In the genomic region with DNA sequence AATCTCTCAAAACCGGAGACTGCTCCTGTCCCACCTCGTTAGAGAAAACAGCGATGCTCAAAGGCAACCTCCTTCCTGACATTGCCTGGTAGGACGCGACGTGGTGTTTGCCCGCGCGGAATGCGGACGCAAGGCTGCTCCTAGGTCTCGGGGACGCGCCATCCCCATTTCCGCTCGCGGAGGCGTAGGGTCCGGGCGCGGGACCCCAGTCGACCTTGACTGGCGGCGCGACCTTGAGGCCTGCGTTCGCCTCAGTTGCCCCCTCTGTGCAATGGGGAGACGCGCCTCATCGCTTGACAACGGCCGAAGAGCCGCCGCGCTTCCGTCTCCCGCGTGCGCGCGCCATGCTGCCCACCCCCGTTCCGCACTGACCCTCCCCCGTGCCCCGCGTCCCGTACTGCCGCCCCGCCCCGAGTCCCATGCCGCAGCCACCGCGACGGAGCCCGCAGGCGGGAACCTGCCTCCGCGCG, we compare ENCODE assay signal across 1 cellular context.
TF ChIP-seq lines count a peak whose summit lies in the region.

No MANE protein-coding gene starts in this region.

TF ChIP-seq in HepG2, 621 proteins besides CTCF, POLR2A, EP300 and RAD21 (continued from another document and continues in another):
- TF ChIP-seq ZNF749 (CRISPR knock-in tag; IDR thresholded peaks at IDR 0.05; ENCODE audit: borderline replicate concordance) (no peak), HMG20A (CRISPR knock-in tag; IDR thresholded peaks at IDR 0.05; ENCODE audit: borderline replicate concordance) (no peak), ZNF75D (CRISPR knock-in tag; IDR thresholded peaks at IDR 0.05; ENCODE audit: borderline replicate concordance) (no peak), BRCA1 (CRISPR knock-in tag; IDR thresholded peaks at IDR 0.05) (no peak), HNRNPLL (IDR thresholded peaks at IDR 0.05; ENCODE audit: low read depth, low read length, poor library complexity, severe bottlenecking) (peak; percentile 47), SP140L (CRISPR knock-in tag; IDR thresholded peaks at IDR 0.05; ENCODE audit: borderline replicate concordance) (no peak), ZSCAN20 (CRISPR knock-in tag; IDR thresholded peaks at IDR 0.05; ENCODE audit: borderline replicate concordance) (no peak), ZFP82 (CRISPR knock-in tag; IDR thresholded peaks at IDR 0.05; ENCODE audit: borderline replicate concordance) (no peak; the same call in 1 of the 2 replicates), KDM6A (CRISPR knock-in tag; IDR thresholded peaks at IDR 0.05; ENCODE audit: low read depth) (no peak), NFRKB (IDR thresholded peaks at IDR 0.05) (no peak), ZNF333 (CRISPR knock-in tag; IDR thresholded peaks at IDR 0.05; ENCODE audit: borderline replicate concordance) (no peak; the same call in 1 of the 2 replicates), ZNF841 (CRISPR knock-in tag; IDR thresholded peaks at IDR 0.05; ENCODE audit: borderline replicate concordance) (peak; percentile 91; the same call in 1 of the 2 replicates), ZNF570 (CRISPR knock-in tag; IDR thresholded peaks at IDR 0.05; ENCODE audit: borderline replicate concordance) (no peak), ZMYM3 (CRISPR knock-in tag; IDR thresholded peaks at IDR 0.05) (peak; percentile 99), ZNF772 (CRISPR knock-in tag; IDR thresholded peaks at IDR 0.05) (peak; percentile 33; the same call in 1 of the 2 replicates), IRF9 (CRISPR knock-in tag; IDR thresholded peaks at IDR 0.05; ENCODE audit: borderline replicate concordance) (no peak), MZF1 (CRISPR knock-in tag; IDR thresholded peaks at IDR 0.05; ENCODE audit: borderline replicate concordance) (no peak), THAP11 (CRISPR knock-in tag; IDR thresholded peaks at IDR 0.05) (no peak), NFKB2 (CRISPR knock-in tag; IDR thresholded peaks at IDR 0.05; ENCODE audit: borderline replicate concordance) (no peak; the same call in 1 of the 2 replicates), PTBP1 (IDR thresholded peaks at IDR 0.05; ENCODE audit: low read depth, low read length, poor library complexity, severe bottlenecking) (no peak), KAT8 (CRISPR knock-in tag; IDR thresholded peaks at IDR 0.05) (no peak), CREM (IDR thresholded peaks at IDR 0.05) (no peak), CREM (CRISPR knock-in tag; IDR thresholded peaks at IDR 0.05) (no peak), KDM5A (IDR thresholded peaks at IDR 0.05; ENCODE audit: borderline replicate concordance, low read length) (no peak), ELF1 (CRISPR knock-in tag; IDR thresholded peaks at IDR 0.05) (peak; percentile 58; the same call in 1 of the 2 replicates), HNF4G (IDR thresholded peaks at IDR 0.05; ENCODE audit: borderline replicate concordance, low read depth, low read length) (no peak), HNF4G (CRISPR knock-in tag; IDR thresholded peaks at IDR 0.05; ENCODE audit: borderline replicate concordance, low read depth) (no peak), JUND (CRISPR knock-in tag; IDR thresholded peaks at IDR 0.05) (no peak), SIX4 (CRISPR knock-in tag; IDR thresholded peaks at IDR 0.05) (no peak), ASH2L (IDR thresholded peaks at IDR 0.05; ENCODE audit: insufficient read length, low read depth, low read length) (peak; percentile 55), ZSCAN29 (CRISPR knock-in tag; conservative IDR thresholded peaks at IDR 0.05) (no peak; the same call in 1 of the 2 replicates), ZNF121 (CRISPR knock-in tag; IDR thresholded peaks at IDR 0.05) (no peak)
- TF ChIP-seq, protein P1, sequence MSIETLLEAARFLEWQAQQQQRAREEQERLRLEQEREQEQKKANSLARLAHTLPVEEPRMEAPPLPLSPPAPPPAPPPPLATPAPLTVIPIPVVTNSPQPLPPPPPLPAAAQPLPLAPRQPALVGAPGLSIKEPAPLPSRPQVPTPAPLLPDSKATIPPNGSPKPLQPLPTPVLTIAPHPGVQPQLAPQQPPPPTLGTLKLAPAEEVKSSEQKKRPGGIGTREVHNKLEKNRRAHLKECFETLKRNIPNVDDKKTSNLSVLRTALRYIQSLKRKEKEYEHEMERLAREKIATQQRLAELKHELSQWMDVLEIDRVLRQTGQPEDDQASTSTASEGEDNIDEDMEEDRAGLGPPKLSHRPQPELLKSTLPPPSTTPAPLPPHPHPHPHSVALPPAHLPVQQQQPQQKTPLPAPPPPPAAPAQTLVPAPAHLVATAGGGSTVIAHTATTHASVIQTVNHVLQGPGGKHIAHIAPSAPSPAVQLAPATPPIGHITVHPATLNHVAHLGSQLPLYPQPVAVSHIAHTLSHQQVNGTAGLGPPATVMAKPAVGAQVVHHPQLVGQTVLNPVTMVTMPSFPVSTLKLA (IDR thresholded peaks at IDR 0.05): no peak
- TF ChIP-seq, protein P2, sequence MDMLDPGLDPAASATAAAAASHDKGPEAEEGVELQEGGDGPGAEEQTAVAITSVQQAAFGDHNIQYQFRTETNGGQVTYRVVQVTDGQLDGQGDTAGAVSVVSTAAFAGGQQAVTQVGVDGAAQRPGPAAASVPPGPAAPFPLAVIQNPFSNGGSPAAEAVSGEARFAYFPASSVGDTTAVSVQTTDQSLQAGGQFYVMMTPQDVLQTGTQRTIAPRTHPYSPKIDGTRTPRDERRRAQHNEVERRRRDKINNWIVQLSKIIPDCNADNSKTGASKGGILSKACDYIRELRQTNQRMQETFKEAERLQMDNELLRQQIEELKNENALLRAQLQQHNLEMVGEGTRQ (IDR thresholded peaks at IDR 0.05; ENCODE audit: low read depth, low read length): no peak
- TF ChIP-seq, protein P2 (CRISPR knock-in tag; IDR thresholded peaks at IDR 0.05; ENCODE audit: borderline replicate concordance): no peak
- TF ChIP-seq, protein P3, sequence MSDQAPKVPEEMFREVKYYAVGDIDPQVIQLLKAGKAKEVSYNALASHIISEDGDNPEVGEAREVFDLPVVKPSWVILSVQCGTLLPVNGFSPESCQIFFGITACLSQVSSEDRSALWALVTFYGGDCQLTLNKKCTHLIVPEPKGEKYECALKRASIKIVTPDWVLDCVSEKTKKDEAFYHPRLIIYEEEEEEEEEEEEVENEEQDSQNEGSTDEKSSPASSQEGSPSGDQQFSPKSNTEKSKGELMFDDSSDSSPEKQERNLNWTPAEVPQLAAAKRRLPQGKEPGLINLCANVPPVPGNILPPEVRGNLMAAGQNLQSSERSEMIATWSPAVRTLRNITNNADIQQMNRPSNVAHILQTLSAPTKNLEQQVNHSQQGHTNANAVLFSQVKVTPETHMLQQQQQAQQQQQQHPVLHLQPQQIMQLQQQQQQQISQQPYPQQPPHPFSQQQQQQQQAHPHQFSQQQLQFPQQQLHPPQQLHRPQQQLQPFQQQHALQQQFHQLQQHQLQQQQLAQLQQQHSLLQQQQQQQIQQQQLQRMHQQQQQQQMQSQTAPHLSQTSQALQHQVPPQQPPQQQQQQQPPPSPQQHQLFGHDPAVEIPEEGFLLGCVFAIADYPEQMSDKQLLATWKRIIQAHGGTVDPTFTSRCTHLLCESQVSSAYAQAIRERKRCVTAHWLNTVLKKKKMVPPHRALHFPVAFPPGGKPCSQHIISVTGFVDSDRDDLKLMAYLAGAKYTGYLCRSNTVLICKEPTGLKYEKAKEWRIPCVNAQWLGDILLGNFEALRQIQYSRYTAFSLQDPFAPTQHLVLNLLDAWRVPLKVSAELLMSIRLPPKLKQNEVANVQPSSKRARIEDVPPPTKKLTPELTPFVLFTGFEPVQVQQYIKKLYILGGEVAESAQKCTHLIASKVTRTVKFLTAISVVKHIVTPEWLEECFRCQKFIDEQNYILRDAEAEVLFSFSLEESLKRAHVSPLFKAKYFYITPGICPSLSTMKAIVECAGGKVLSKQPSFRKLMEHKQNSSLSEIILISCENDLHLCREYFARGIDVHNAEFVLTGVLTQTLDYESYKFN (CRISPR knock-in tag; conservative IDR thresholded peaks at IDR 0.05): no peak
- TF ChIP-seq, protein P4, sequence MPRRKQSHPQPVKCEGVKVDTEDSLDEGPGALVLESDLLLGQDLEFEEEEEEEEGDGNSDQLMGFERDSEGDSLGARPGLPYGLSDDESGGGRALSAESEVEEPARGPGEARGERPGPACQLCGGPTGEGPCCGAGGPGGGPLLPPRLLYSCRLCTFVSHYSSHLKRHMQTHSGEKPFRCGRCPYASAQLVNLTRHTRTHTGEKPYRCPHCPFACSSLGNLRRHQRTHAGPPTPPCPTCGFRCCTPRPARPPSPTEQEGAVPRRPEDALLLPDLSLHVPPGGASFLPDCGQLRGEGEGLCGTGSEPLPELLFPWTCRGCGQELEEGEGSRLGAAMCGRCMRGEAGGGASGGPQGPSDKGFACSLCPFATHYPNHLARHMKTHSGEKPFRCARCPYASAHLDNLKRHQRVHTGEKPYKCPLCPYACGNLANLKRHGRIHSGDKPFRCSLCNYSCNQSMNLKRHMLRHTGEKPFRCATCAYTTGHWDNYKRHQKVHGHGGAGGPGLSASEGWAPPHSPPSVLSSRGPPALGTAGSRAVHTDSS (CRISPR knock-in tag; conservative IDR thresholded peaks at IDR 0.05): no peak
- TF ChIP-seq, protein P5, sequence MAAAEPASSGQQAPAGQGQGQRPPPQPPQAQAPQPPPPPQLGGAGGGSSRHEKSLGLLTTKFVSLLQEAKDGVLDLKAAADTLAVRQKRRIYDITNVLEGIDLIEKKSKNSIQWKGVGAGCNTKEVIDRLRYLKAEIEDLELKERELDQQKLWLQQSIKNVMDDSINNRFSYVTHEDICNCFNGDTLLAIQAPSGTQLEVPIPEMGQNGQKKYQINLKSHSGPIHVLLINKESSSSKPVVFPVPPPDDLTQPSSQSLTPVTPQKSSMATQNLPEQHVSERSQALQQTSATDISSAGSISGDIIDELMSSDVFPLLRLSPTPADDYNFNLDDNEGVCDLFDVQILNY (CRISPR knock-in tag; conservative IDR thresholded peaks at IDR 0.05): no peak
- TF ChIP-seq, protein P6, sequence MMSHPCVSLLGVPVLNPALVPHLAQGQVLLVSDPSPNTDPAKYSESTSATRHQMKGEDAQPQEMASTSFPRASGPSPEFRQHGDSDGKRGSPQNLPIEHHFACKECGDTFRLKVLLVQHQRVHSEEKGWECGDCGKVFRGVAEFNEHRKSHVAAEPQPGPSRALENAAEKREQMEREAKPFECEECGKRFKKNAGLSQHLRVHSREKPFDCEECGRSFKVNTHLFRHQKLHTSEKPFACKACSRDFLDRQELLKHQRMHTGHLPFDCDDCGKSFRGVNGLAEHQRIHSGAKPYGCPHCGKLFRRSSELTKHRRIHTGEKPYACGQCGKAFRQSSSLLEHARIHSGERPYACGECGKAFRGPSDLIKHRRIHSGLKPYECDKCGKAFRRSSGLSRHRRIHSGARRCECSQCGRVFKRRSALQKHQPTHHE (CRISPR knock-in tag; IDR thresholded peaks at IDR 0.05; ENCODE audit: borderline replicate concordance): no peak
- TF ChIP-seq, protein P7, sequence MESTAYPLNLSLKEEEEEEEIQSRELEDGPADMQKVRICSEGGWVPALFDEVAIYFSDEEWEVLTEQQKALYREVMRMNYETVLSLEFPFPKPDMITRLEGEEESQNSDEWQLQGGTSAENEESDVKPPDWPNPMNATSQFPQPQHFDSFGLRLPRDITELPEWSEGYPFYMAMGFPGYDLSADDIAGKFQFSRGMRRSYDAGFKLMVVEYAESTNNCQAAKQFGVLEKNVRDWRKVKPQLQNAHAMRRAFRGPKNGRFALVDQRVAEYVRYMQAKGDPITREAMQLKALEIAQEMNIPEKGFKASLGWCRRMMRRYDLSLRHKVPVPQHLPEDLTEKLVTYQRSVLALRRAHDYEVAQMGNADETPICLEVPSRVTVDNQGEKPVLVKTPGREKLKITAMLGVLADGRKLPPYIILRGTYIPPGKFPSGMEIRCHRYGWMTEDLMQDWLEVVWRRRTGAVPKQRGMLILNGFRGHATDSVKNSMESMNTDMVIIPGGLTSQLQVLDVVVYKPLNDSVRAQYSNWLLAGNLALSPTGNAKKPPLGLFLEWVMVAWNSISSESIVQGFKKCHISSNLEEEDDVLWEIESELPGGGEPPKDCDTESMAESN (CRISPR knock-in tag; conservative IDR thresholded peaks at IDR 0.05): peak; percentile 58; the same call in 1 of the 2 replicates
- TF ChIP-seq, protein P8, sequence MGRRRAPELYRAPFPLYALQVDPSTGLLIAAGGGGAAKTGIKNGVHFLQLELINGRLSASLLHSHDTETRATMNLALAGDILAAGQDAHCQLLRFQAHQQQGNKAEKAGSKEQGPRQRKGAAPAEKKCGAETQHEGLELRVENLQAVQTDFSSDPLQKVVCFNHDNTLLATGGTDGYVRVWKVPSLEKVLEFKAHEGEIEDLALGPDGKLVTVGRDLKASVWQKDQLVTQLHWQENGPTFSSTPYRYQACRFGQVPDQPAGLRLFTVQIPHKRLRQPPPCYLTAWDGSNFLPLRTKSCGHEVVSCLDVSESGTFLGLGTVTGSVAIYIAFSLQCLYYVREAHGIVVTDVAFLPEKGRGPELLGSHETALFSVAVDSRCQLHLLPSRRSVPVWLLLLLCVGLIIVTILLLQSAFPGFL (CRISPR knock-in tag; IDR thresholded peaks at IDR 0.05): no peak
- TF ChIP-seq, protein P9, sequence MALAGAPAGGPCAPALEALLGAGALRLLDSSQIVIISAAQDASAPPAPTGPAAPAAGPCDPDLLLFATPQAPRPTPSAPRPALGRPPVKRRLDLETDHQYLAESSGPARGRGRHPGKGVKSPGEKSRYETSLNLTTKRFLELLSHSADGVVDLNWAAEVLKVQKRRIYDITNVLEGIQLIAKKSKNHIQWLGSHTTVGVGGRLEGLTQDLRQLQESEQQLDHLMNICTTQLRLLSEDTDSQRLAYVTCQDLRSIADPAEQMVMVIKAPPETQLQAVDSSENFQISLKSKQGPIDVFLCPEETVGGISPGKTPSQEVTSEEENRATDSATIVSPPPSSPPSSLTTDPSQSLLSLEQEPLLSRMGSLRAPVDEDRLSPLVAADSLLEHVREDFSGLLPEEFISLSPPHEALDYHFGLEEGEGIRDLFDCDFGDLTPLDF (CRISPR knock-in tag; IDR thresholded peaks at IDR 0.05): no peak; the same call in 1 of the 2 replicates
